Comparison of ENCODE assay signal across 8 cellular contexts in the genomic region with DNA sequence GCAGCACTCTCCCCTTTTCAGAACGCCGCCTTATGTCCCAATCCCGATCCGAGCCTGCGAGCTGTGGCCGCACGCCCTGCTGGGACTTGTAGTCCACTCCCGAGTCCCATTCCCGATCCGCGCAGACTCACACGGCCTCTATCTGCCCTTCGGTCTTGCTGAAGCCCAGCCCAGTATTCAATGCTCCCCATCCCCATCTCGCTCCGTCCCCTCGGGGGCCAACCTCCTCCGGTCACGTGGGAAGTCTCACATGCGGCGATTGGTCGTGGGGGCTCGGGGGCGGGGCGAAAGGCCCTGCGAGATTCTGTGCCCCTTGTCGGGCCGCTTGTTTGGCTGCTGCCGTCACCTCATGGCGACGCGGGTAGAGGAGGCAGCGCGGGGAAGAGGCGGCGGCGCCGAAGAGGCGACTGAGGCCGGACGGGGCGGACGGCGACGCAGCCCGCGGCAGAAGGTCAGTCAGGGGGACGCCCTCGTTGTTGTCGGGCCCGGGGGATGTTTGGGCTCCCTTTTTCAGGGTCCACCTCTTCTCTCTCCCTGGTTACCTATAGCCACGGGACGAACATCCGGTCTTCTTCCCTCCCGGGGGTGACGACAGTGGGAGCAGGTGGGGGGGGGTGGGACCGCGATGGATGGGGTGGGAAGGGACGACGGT. TPM values are rescaled to one million over a fixed set of nuclear protein-coding genes. Genes with fewer than 3 reads are reported as not detected.
DNase-seq lines count a peak whose midpoint lies in the region; ATAC-seq and TF ChIP-seq lines count a peak whose summit lies in the region.

A gene (plus strand): TSS at position 328 of the 652 bp plus-strand sequence. CDS start 22 bp downstream, at position 350.

- TF ChIP-seq CTCF in VCaP (conservative IDR thresholded peaks at IDR 0.05) (no peak), breast epithelium (IDR thresholded peaks at IDR 0.05) (no peak)

- H3K9ac ChIP-seq in iPS-18a (ENCODE audit: low read length) (peak within 1 kb of the TSS; percentile 79), skeletal muscle satellite cell (ENCODE audit: low read depth, low read length) (peak within 1 kb of the TSS; percentile 83)

- peak; percentile 93 for TF ChIP-seq POLR2A in breast epithelium (IDR thresholded peaks at IDR 0.05)

- H3K27me3 ChIP-seq in ACC112 (ENCODE audit: insufficient read depth, low read length) (no peaks in the 10 kb centered on the region), breast epithelium (peaks cover 0 to 2% of the 10 kb centered on the region in 2 donors), iPS-18a (ENCODE audit: control insufficient read depth, insufficient read depth, low read length) (no peaks in the 10 kb centered on the region), skeletal muscle satellite cell (ENCODE audit: control insufficient read depth, insufficient read depth, low read length) (no peaks in the 10 kb centered on the region)

- H3K9me3 ChIP-seq in breast epithelium, result no peaks in the 10 kb centered on the region
- no peaks in the 10 kb centered on the region for H3K9me3 ChIP-seq in iPS-18a (ENCODE audit: control insufficient read depth, low read depth, low read length)
- no peaks in the 10 kb centered on the region for H3K9me3 ChIP-seq in skeletal muscle satellite cell (replicated peaks; ENCODE audit: low read length)

- peak within 1 kb of the TSS; percentile 95 for H2AFZ ChIP-seq in ACC112 (ENCODE audit: low read length, unreplicated experiment)

- H3K36me3 ChIP-seq in ACC112 (ENCODE audit: insufficient read depth, low read length) (no peaks in the 10 kb centered on the region), breast epithelium (no peaks in the 10 kb centered on the region), iPS-18a (ENCODE audit: control insufficient read depth, low read depth, low read length) (peaks cover 13% of the 10 kb centered on the region), skeletal muscle satellite cell (ENCODE audit: insufficient read depth, low read length) (peaks cover 7% of the 10 kb centered on the region)

- DNase-seq in NCI-H2196 treated with DMSO at 0.1 percent for 48 hours (lab: John Stamatoyannopoulos, UW; ENCODE audit: unreplicated experiment) (peak; percentile 87), breast epithelium (ENCODE audit: low spot score in 2 of 2) (peak; percentile 96 to 100)

- ATAC-seq in GM18870 (IDR thresholded peaks at IDR 0.05; ENCODE audit: unreplicated experiment) (peak; percentile 100), HG03135 (IDR thresholded peaks at IDR 0.05; ENCODE audit: unreplicated experiment) (peak; percentile 99)

- H3K4me3 ChIP-seq in ACC112 (ENCODE audit: low read depth, low read length), result peak within 1 kb of the TSS; percentile 94
- peak within 1 kb of the TSS; percentile 69 to 88 (median 80) for H3K4me3 ChIP-seq in breast epithelium
- peak within 1 kb of the TSS; percentile 76 for H3K4me3 ChIP-seq in iPS-18a (ENCODE audit: low read length)
- peak within 1 kb of the TSS; percentile 87 for H3K4me3 ChIP-seq in skeletal muscle satellite cell (ENCODE audit: low read length)

- H3K4me2 ChIP-seq in skeletal muscle satellite cell (ENCODE audit: low read length), result peak within 1 kb of the TSS; percentile 94

- peaks cover 44% of the 10 kb centered on the region for H3K79me2 ChIP-seq in ACC112 (ENCODE audit: control insufficient read depth, insufficient read depth, low read length, unreplicated experiment)

- peaks cover 11% of the 10 kb centered on the region for H3K4me1 ChIP-seq in ACC112 (ENCODE audit: control insufficient read depth, insufficient read depth, low read length, unreplicated experiment)
- H3K4me1 ChIP-seq in breast epithelium, result no peaks in the 10 kb centered on the region
- peaks cover 8% of the 10 kb centered on the region for H3K4me1 ChIP-seq in iPS-18a (ENCODE audit: control insufficient read depth, low read depth, low read length)
- peaks cover 7% of the 10 kb centered on the region for H3K4me1 ChIP-seq in skeletal muscle satellite cell (ENCODE audit: control insufficient read depth, insufficient read depth, low read length)

- peak within 1 kb of the TSS; percentile 79 for H3K27ac ChIP-seq in ACC112 (ENCODE audit: low read depth, low read length)
- H3K27ac ChIP-seq in VCaP, result peak within 1 kb of the TSS; percentile 63
- peak within 1 kb of the TSS; percentile 89 to 95 for H3K27ac ChIP-seq in breast epithelium
- peak within 1 kb of the TSS; percentile 42 for H3K27ac ChIP-seq in iPS-18a (ENCODE audit: low read length)

- intact Hi-C loops in breast epithelium (cut with DNase I; ENCODE audit: low total_unique reads), result no loop called here

RNA-seq across cellular contexts. Expression of the gene that starts here (rescaled TPM):
- 10 to 100 TPM; 23.7 to 31.5 (median 25.2) TPM for total RNA-seq in breast epithelium
- total RNA-seq in skeletal muscle satellite cell (2012; rRNA removed), result 6.8 and 11.7 TPM in 2 replicates

Comparison
In these comparisons a context has a peak if more than half of its experiments do, and no peak if none do; other contexts are left out.
1. Peak in every context shown above with its lines: DNase-seq, ATAC-seq, H3K4me3 ChIP-seq and H3K27ac ChIP-seq.
2. H3K27ac ChIP-seq: peak in every context shown above with its lines; median percentile 92 in breast epithelium; 79 in ACC112; 63 in VCaP; 42 in iPS-18a.